1 cellular context compared by ENCODE assay signal in genomic region chr10:74862625-74863024, GRCh38.
TF ChIP-seq lines count a peak whose summit lies in the region.

No MANE protein-coding gene starts in this region.

TF ChIP-seq in H1, 55 proteins besides CTCF, POLR2A, EP300 and RAD21:
- TF ChIP-seq EGR1 (IDR thresholded peaks at IDR 0.05; ENCODE audit: borderline replicate concordance, low read depth, low read length): no peak
- TF ChIP-seq CBX8 (IDR thresholded peaks at IDR 0.05; ENCODE audit: borderline replicate concordance, low read depth, low read length): no peak
- no peak for TF ChIP-seq ASH2L (IDR thresholded peaks at IDR 0.05; ENCODE audit: low read length)
- no peak for TF ChIP-seq KDM5A (IDR thresholded peaks at IDR 0.05; ENCODE audit: low read length)
- TF ChIP-seq SAP30 (IDR thresholded peaks at IDR 0.05; ENCODE audit: insufficient read depth, insufficient replicate concordance, low read length): no peak
- no peak for TF ChIP-seq TCF12 (IDR thresholded peaks at IDR 0.05; ENCODE audit: low read depth, low read length)
- TF ChIP-seq SIN3A (conservative IDR thresholded peaks at IDR 0.05 in 1 of 2, IDR thresholded peaks at IDR 0.05 in 1 of 2; ENCODE audit: low read depth in 1 of 2, low read length in 2 of 2): no peak
- no peak for TF ChIP-seq ZNF274 (IDR thresholded peaks at IDR 0.05; ENCODE audit: borderline replicate concordance, extremely low read depth, low read length)
- no peak for TF ChIP-seq MAX (IDR thresholded peaks at IDR 0.05)
- no peak for TF ChIP-seq BACH1 (IDR thresholded peaks at IDR 0.05; ENCODE audit: low read length)
- TF ChIP-seq BCL11A (IDR thresholded peaks at IDR 0.05; ENCODE audit: low read depth in 2 of 2, low read length in 2 of 2): no peak
- no peak for TF ChIP-seq POLR2AphosphoS5 (IDR thresholded peaks at IDR 0.05; ENCODE audit: low read depth, low read length)
TF ChIP-seq in H1: peak in this region for 0.
